In the genomic region with DNA sequence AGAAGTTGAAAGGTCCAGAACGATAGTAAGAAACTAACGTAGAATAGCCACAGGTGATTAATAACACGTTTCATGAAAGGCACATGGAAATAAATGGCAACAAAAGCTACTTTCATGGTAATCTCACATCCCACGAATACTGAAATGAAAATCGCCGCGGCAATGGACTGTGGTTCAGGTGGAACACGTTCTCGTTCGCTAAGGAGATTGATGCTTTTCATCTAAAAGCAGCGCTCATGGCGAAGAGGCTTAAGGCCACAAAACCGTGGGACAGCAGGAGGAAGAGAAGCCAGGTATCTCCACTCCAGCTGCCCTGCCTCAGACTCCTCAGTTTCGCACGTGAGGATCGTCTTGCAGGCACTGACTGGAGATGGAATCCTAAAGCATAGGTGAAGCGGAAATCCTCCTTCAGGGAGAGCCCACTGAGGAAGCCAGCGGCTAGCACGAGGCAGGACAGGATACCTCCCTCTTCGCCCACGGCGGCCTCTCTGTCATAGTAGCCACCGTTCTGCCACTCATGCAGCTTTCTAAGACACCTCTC, we compare ENCODE assay signal across 8 cellular contexts. TPM values are rescaled to one million over a fixed set of nuclear protein-coding genes. Genes with fewer than 3 reads are reported as not detected.
DNase-seq lines count a peak whose midpoint lies in the region; ATAC-seq, FAIRE-seq and TF ChIP-seq lines count a peak whose summit lies in the region.

No MANE protein-coding gene starts in this region.

- no peaks in the 10 kb centered on the region for H3K36me3 ChIP-seq in CD8-positive, alpha-beta T cell (ENCODE audit: insufficient read depth, low read length)
- H3K36me3 ChIP-seq in pancreas, result no peaks in the 10 kb centered on the region

- no peaks in the 10 kb centered on the region for H3K4me1 ChIP-seq in CD8-positive, alpha-beta T cell (ENCODE audit: insufficient read depth, low read length)
- peaks cover 0 to 22% (median 9%) of the 10 kb centered on the region in 3 donors for H3K4me1 ChIP-seq in pancreas

- CTCF ChIA-PET in CD8-positive, alpha-beta T cell (lab: Charles Lee), result interaction anchor here (1.0 kb wide), 1 partner anchor 8 kb away, joined by 3 read pairs; no protein-coding TSS in a partner anchor

- peak; percentile 4 for ATAC-seq in CD8-positive, alpha-beta T cell
- ATAC-seq in GM19438 (IDR thresholded peaks at IDR 0.05; ENCODE audit: low read depth, unreplicated experiment) (peak; percentile 14), HG03565 (IDR thresholded peaks at IDR 0.05; ENCODE audit: unreplicated experiment) (peak; percentile 7), pancreas (peak; percentile 23 to 44 (median 38))

- no peak for TF ChIP-seq CTCF in CD8-positive, alpha-beta T cell (IDR thresholded peaks at IDR 0.05)
- TF ChIP-seq CTCF in fibroblast of mammary gland (conservative IDR thresholded peaks at IDR 0.05; ENCODE audit: control insufficient read depth, insufficient read depth, low read depth, low read length) (no peak), pancreas (IDR thresholded peaks at IDR 0.05) (no peak)

- no peaks in the 10 kb centered on the region for H3K27me3 Mint-ChIP-seq in CD8-positive, alpha-beta T cell (ENCODE audit: low read depth)

- H3K4me1 Mint-ChIP-seq in CD8-positive, alpha-beta T cell (ENCODE audit: low read depth), result peaks cover 34% of the 10 kb centered on the region

- H3K36me3 Mint-ChIP-seq in CD8-positive, alpha-beta T cell, result peaks cover 8% of the 10 kb centered on the region

- no peaks in the 10 kb centered on the region for H3K9me3 Mint-ChIP-seq in CD8-positive, alpha-beta T cell

- H3K4me3 Mint-ChIP-seq in CD8-positive, alpha-beta T cell, result peak overlapping the region; percentile 99

- H3K9me3 ChIP-seq in CD8-positive, alpha-beta T cell (ENCODE audit: low read length), result no peaks in the 10 kb centered on the region
- no peaks in the 10 kb centered on the region for H3K9me3 ChIP-seq in pancreas

- 1% methylated on average over 23 of the region's 23 CpGs for WGBS in pancreas, 2 donors

- peak overlapping the region; percentile 91 for H3K27ac Mint-ChIP-seq in CD8-positive, alpha-beta T cell

- no peak for FAIRE-seq in pancreas (lab: Jason Lieb, UNC)

- peak overlapping the region; percentile 55 for H3K27ac ChIP-seq in CD8-positive, alpha-beta T cell (ENCODE audit: low read depth, low read length)
- peak overlapping the region; percentile 78 to 96 (median 89) for H3K27ac ChIP-seq in pancreas

- intact Hi-C loops in CD8-positive, alpha-beta T cell (cut with DNase I, micrococcal nuclease), result loop anchor here (5.0 to 10.0 kb wide), 6 partner anchors 735 to 1402 kb away; a partner anchor contains a TSS
- intact Hi-C loops in pancreas (cut with DNase I), result no loop called here

- no peak for DNase-seq in CD8-positive, alpha-beta T cell
- peak; percentile 19 for DNase-seq in T1000 (lab: John Stamatoyannopoulos, UW)
- no peak for DNase-seq in fibroblast of mammary gland (ENCODE audit: low read depth)
- DNase-seq in pancreas, result no peak
- DNase-seq in hepatic stellate cell (ENCODE audit: low spot score), result no peak
- no peak for DNase-seq in inferior parietal cortex (ENCODE audit: extremely low spot score)

- POLR2A ChIA-PET in CD8-positive, alpha-beta T cell (lab: Charles Lee), result interaction anchor here (0.9 to 2.0 kb wide), 3 partner anchors 10 to 735 kb away, joined by 3 to 9 read pairs (median 3); no protein-coding TSS in a partner anchor

- H3K27me3 ChIP-seq in CD8-positive, alpha-beta T cell (ENCODE audit: insufficient read depth, low read length), result no peaks in the 10 kb centered on the region
- H3K27me3 ChIP-seq in pancreas, result no peaks in the 10 kb centered on the region

- H3K4me3 ChIP-seq in CD8-positive, alpha-beta T cell (ENCODE audit: low read depth, low read length), result peak overlapping the region; percentile 75
- peak overlapping the region; percentile 97 for H3K4me3 ChIP-seq in fibroblast of mammary gland (ENCODE audit: control insufficient read depth, low read depth, low read length)
- peak overlapping the region; percentile 86 to 97 (median 92) for H3K4me3 ChIP-seq in pancreas

RNA-seq across cellular contexts. Expression of a gene that starts 0.7 kb away (rescaled TPM):
- 1 to 10 TPM; 8.2 to 9.3 TPM for total RNA-seq in CD8-positive, alpha-beta T cell
- 10 to 100 TPM; 21.3 to 47.6 (median 24.4) TPM for total RNA-seq in pancreas
- polyA plus RNA-seq in pancreas, result 10 to 100 TPM; 20.3 to 30.4 TPM

RNA-seq across cellular contexts. Expression of a gene that starts 21.1 kb away (rescaled TPM):
- not detected for total RNA-seq in CD8-positive, alpha-beta T cell
- 1 to 10 TPM in 4 of 6 donors, under 1 TPM in 1, not detected in 1; 0.43 to 6.6 (median 1.7) TPM for total RNA-seq in pancreas
- 1 to 10 TPM in 1 of 2 donors, not detected in 1; 1.2 TPM for polyA plus RNA-seq in pancreas

Comparison
In these comparisons a context has a peak if more than half of its experiments do, and no peak if none do; other contexts are left out.
1. intact Hi-C loops: an anchor here in CD8-positive, alpha-beta T cell (5.0 to 10.0 kb wide); none called in pancreas.